ENCODE assay signal across 1 cellular context in the genomic region with DNA sequence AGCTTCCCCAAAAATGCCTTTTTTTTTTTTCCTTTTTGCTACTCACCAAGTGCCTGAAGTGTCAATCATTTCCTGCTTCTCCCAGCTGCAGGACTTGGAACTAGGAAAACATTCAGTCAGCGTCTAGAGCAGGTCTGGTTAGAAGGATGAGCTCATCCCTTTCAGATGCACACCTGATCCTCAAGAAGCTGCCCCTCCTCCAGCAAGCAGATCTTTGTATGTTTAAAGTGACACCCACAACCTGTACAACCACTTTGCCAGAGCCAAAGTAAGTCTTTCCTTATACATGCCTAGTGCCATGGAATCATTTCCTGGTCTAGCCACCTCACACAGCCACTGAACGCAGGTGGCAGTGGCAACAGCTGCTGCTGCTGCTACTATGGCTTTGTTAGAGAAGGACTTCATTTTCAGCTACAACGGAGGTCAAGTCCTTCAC.
TF ChIP-seq lines count a peak whose summit lies in the region.

No MANE protein-coding gene starts in this region.

TF ChIP-seq in H1, 55 proteins besides CTCF, POLR2A, EP300 and RAD21:
- TF ChIP-seq E2F6 (IDR thresholded peaks at IDR 0.05), result no peak
- TF ChIP-seq CBX5 (IDR thresholded peaks at IDR 0.05; ENCODE audit: low read depth, low read length), result no peak
- no peak for TF ChIP-seq KDM4A (IDR thresholded peaks at IDR 0.05; ENCODE audit: low read depth, low read length, severe bottlenecking)
- no peak for TF ChIP-seq ZNF274 (IDR thresholded peaks at IDR 0.05; ENCODE audit: borderline replicate concordance, extremely low read depth, low read length)
- TF ChIP-seq POLR2AphosphoS5 (IDR thresholded peaks at IDR 0.05; ENCODE audit: low read depth, low read length), result no peak
- no peak for TF ChIP-seq TCF12 (IDR thresholded peaks at IDR 0.05; ENCODE audit: low read depth, low read length)
- TF ChIP-seq GABPA (IDR thresholded peaks at IDR 0.05; ENCODE audit: borderline replicate concordance, insufficient read depth, low read length), result no peak
- TF ChIP-seq CREB1 (IDR thresholded peaks at IDR 0.05), result no peak
- no peak for TF ChIP-seq RFX5 (IDR thresholded peaks at IDR 0.05; ENCODE audit: borderline replicate concordance, low read depth, low read length)
- TF ChIP-seq GTF2F1 (IDR thresholded peaks at IDR 0.05; ENCODE audit: borderline replicate concordance, low read depth, low read length), result no peak
- TF ChIP-seq SIX5 (IDR thresholded peaks at IDR 0.05; ENCODE audit: low read depth, low read length), result no peak
- no peak for TF ChIP-seq SUZ12 (IDR thresholded peaks at IDR 0.05; ENCODE audit: low read length)
- TF ChIP-seq JUN (IDR thresholded peaks at IDR 0.05; ENCODE audit: low read depth, low read length), result no peak
- no peak for TF ChIP-seq TEAD4 (IDR thresholded peaks at IDR 0.05; ENCODE audit: low read depth, low read length)
- no peak for TF ChIP-seq BCL11A (IDR thresholded peaks at IDR 0.05; ENCODE audit: low read depth in 2 of 2, low read length in 2 of 2)
- TF ChIP-seq TAF1 (IDR thresholded peaks at IDR 0.05; ENCODE audit: low read depth, low read length), result no peak
- TF ChIP-seq, protein P1, sequence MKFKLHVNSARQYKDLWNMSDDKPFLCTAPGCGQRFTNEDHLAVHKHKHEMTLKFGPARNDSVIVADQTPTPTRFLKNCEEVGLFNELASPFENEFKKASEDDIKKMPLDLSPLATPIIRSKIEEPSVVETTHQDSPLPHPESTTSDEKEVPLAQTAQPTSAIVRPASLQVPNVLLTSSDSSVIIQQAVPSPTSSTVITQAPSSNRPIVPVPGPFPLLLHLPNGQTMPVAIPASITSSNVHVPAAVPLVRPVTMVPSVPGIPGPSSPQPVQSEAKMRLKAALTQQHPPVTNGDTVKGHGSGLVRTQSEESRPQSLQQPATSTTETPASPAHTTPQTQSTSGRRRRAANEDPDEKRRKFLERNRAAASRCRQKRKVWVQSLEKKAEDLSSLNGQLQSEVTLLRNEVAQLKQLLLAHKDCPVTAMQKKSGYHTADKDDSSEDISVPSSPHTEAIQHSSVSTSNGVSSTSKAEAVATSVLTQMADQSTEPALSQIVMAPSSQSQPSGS (IDR thresholded peaks at IDR 0.05; ENCODE audit: low read length), result no peak; the same call in 1 of the 2 replicates
- TF ChIP-seq EGR1 (IDR thresholded peaks at IDR 0.05; ENCODE audit: borderline replicate concordance, low read depth, low read length), result no peak
- no peak for TF ChIP-seq HDAC2 (IDR thresholded peaks at IDR 0.05; ENCODE audit: borderline replicate concordance in 1 of 2, low read depth in 2 of 2, low read length in 2 of 2)
TF ChIP-seq in H1: peak in this region for 0.
